Comparison of ENCODE assay signal across 8 cellular contexts in genomic region chr10:61662794-61663259, GRCh38. TPM values are rescaled to one million over a fixed set of nuclear protein-coding genes. Genes with fewer than 3 reads are reported as not detected.
DNase-seq lines count a peak whose midpoint lies in the region; ATAC-seq lines count a peak whose summit lies in the region.

Gene CABCOCO1 (plus strand): TSS chr10:61662929. CDS start chr10:61662973, 44 bp downstream.

- H3K9me3 ChIP-seq in duodenal mucosa (ENCODE audit: control insufficient read depth in 1 of 2, low read length in 2 of 2) (no peaks in the 10 kb centered on the region), stomach smooth muscle (ENCODE audit: control insufficient read depth in 2 of 2, low read length in 2 of 2) (no peaks in the 10 kb centered on the region)

- peak; percentile 79 for ATAC-seq in left lobe of liver

- H3K27me3 ChIP-seq in duodenal mucosa (ENCODE audit: control insufficient read depth in 1 of 2, insufficient read depth in 2 of 2, low read length in 2 of 2) (no peaks in the 10 kb centered on the region), stomach smooth muscle (ENCODE audit: control insufficient read depth in 1 of 2, insufficient read depth in 2 of 2, low read length in 2 of 2) (no peaks in the 10 kb centered on the region)

- H3K4me3 ChIP-seq in duodenal mucosa (ENCODE audit: low read depth in 1 of 2, low read length in 2 of 2) (peak within 1 kb of the TSS; percentile 58 to 65), stomach smooth muscle (ENCODE audit: low read length in 2 of 2) (peak within 1 kb of the TSS; percentile 70 to 73)

- H3K9ac ChIP-seq in duodenal mucosa (ENCODE audit: low read depth in 1 of 2, low read length in 2 of 2) (no peak within 1 kb of the TSS), stomach smooth muscle (ENCODE audit: low read length in 2 of 2) (peak within 1 kb of the TSS; percentile 13 to 38)

- H3K4me1 ChIP-seq in duodenal mucosa (ENCODE audit: control insufficient read depth in 1 of 2, insufficient read depth in 2 of 2, low read length in 2 of 2) (no peaks in the 10 kb centered on the region), stomach smooth muscle (ENCODE audit: control insufficient read depth, insufficient read depth, low read length) (no peaks in the 10 kb centered on the region)

- H3K36me3 ChIP-seq in duodenal mucosa (ENCODE audit: control insufficient read depth in 1 of 2, insufficient read depth in 2 of 2, low read length in 2 of 2) (no peaks in the 10 kb centered on the region), stomach smooth muscle (ENCODE audit: control insufficient read depth in 2 of 2, insufficient read depth in 2 of 2, low read length in 2 of 2) (no peaks in the 10 kb centered on the region)

- DNase-seq in COLO829 (ENCODE audit: low spot score) (peak; percentile 6), NCI-H2227 (lab: John Stamatoyannopoulos, UW; ENCODE audit: unreplicated experiment) (peak; percentile 87), left lobe of liver (ENCODE audit: low spot score) (peak; percentile 48), OCI-M2 (lab: John Stamatoyannopoulos, UW; ENCODE audit: unreplicated experiment) (no peak), NCI-H187 treated with DMSO at 0.1 percent for 48 hours (lab: John Stamatoyannopoulos, UW) (no peak), T-helper 9 cell (no peak)

- peak within 1 kb of the TSS; percentile 17 for H3K27ac ChIP-seq in duodenal mucosa (ENCODE audit: low read depth, low read length)
- H3K27ac ChIP-seq in stomach smooth muscle (ENCODE audit: low read length) = no peak within 1 kb of the TSS

RNA-seq across cellular contexts. Expression of gene CABCOCO1, which starts in this region (rescaled TPM):
- not detected for total RNA-seq in left lobe of liver

Comparison
In these comparisons a context has a peak if more than half of its experiments do, and no peak if none do; other contexts are left out.
1. Peak in DNase-seq and ATAC-seq in left lobe of liver; RNA of the gene not detected or under 1 TPM.
2. DNase-seq: peak in COLO829 (single experiment) and NCI-H2227 (single experiment); none in OCI-M2 (single experiment), NCI-H187 treated with DMSO at 0.1 percent for 48 hours (single experiment) and T-helper 9 cell (single experiment).
3. H3K9ac ChIP-seq: peak in stomach smooth muscle (2 of 2); none in duodenal mucosa (0 of 2).